In the genomic region with DNA sequence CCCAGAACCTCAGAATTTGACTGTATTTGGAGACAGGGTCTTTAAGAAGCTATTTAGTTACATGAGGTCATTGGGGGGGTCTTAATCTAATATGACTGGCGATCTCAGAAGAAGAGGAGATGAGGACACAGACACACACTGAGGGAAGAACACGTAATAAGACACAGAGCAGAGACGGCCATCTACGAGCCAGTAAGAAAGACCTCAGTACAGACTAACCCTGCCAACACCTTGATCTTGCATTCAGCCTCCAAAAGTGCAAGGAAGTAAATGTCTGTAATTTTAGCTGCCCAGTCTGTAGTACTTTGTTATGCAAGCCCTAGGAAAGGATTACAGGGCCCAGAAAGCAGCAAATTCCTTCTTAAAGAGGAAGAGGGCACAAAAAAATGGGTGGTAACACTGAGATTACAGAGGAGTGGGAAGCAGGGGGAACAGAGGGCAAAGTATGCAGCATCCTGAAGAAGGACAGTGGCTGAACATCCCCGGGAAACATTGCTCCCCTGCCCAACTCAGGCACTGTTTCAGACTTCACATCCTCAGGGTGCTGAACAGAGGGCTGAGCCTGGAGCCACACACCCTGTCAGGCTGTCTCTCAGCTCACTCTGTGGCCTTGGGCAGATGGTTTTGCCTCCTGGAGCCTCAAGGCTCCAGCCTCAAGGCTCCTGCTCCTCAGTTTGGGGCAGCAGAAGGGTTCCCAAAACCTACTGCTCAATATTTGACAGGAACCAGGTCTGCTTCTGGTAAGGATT, we compare ENCODE assay signal across 17 cellular contexts. TPM values are rescaled to one million over a fixed set of nuclear protein-coding genes. Genes with fewer than 3 reads are reported as not detected.
DNase-seq lines count a peak whose midpoint lies in the region; ATAC-seq and TF ChIP-seq lines count a peak whose summit lies in the region.
"Had no signal": no experiment of that assay in that cellular context is flagged by ENCODE, and none has a peak within 500 bp of the region (broad histone marks: within the 10 kb centered on the region; RNA-seq: fewer than 3 reads in every experiment).

No MANE protein-coding gene starts in this region.

- peaks cover 0 to 6% (median 2%) of the 10 kb centered on the region in 4 donors for H3K9me3 ChIP-seq in esophagus muscularis mucosa
- H3K9me3 ChIP-seq in hepatocyte (ENCODE audit: low read depth) = no peaks in the 10 kb centered on the region
- H3K9me3 ChIP-seq: thoracic aorta had no signal

- no peaks in the 10 kb centered on the region for H3K27me3 Mint-ChIP-seq in activated CD4-positive, alpha-beta T cell treated with anti-CD3 and anti-CD28 coated beads, Interleukin-2, amount 10 ng/mL, durations not matched to agents 7 days and 5 days
- H3K27me3 Mint-ChIP-seq in activated CD8-positive, alpha-beta T cell treated with anti-CD3 and anti-CD28 coated beads for 36 hours = no peaks in the 10 kb centered on the region

- peaks cover 12% of the 10 kb centered on the region for H3K36me3 Mint-ChIP-seq in activated CD4-positive, alpha-beta T cell treated with anti-CD3 and anti-CD28 coated beads, Interleukin-2, amount 10 ng/mL, durations not matched to agents 7 days and 5 days (ENCODE audit: low read depth)
- H3K36me3 Mint-ChIP-seq in activated CD8-positive, alpha-beta T cell treated with anti-CD3 and anti-CD28 coated beads for 36 hours (ENCODE audit: low read depth) = peaks cover 33% of the 10 kb centered on the region

- H3K27me3 ChIP-seq in HL-60 (ENCODE audit: insufficient read depth, poor library complexity, severe bottlenecking) = no peaks in the 10 kb centered on the region
- peaks cover 0 to 14% (median 0%) of the 10 kb centered on the region in 4 donors for H3K27me3 ChIP-seq in esophagus muscularis mucosa
- peaks cover 7% of the 10 kb centered on the region for H3K27me3 ChIP-seq in hepatocyte
- H3K27me3 ChIP-seq: BLaER1 had no signal

- peak overlapping the region; percentile 79 for H3K27ac Mint-ChIP-seq in activated CD4-positive, alpha-beta T cell treated with anti-CD3 and anti-CD28 coated beads, Interleukin-2, amount 10 ng/mL, durations not matched to agents 7 days and 5 days
- peak overlapping the region; percentile 92 for H3K27ac Mint-ChIP-seq in activated CD8-positive, alpha-beta T cell treated with anti-CD3 and anti-CD28 coated beads for 36 hours
- H3K27ac Mint-ChIP-seq: nephron progenitor cell had no signal

- no peak overlapping the region for H3K4me2 ChIP-seq in hepatocyte
- H3K4me2 ChIP-seq: BLaER1 had no signal

- TF ChIP-seq CTCF in HL-60 (IDR thresholded peaks at IDR 0.05; ENCODE audit: insufficient read depth, low read length) (no peak), esophagus muscularis mucosa (IDR thresholded peaks at IDR 0.05) (no peak), hepatocyte (IDR thresholded peaks at IDR 0.05; ENCODE audit: poor library complexity) (no peak)
- no peak for TF ChIP-seq CTCF in activated CD8-positive, alpha-beta T cell treated with anti-CD3 and anti-CD28 coated beads for 36 hours (IDR thresholded peaks at IDR 0.05)

- H3K4me3 Mint-ChIP-seq in activated CD4-positive, alpha-beta T cell treated with anti-CD3 and anti-CD28 coated beads, Interleukin-2, amount 10 ng/mL, durations not matched to agents 7 days and 5 days = peak overlapping the region; percentile 43
- peak overlapping the region; percentile 85 for H3K4me3 Mint-ChIP-seq in activated CD8-positive, alpha-beta T cell treated with anti-CD3 and anti-CD28 coated beads for 36 hours
- H3K4me3 Mint-ChIP-seq: nephron progenitor cell had no signal

- TF ChIP-seq EP300 in esophagus muscularis mucosa (IDR thresholded peaks at IDR 0.05) = no peak

- H3K9me3 Mint-ChIP-seq in activated CD4-positive, alpha-beta T cell treated with anti-CD3 and anti-CD28 coated beads, Interleukin-2, amount 10 ng/mL, durations not matched to agents 7 days and 5 days = peaks cover 19% of the 10 kb centered on the region
- peaks cover 8% of the 10 kb centered on the region for H3K9me3 Mint-ChIP-seq in activated CD8-positive, alpha-beta T cell treated with anti-CD3 and anti-CD28 coated beads for 36 hours

- H3K4me1 ChIP-seq in esophagus muscularis mucosa = no peaks in the 10 kb centered on the region
- H3K4me1 ChIP-seq in hepatocyte (ENCODE audit: insufficient read depth) = no peaks in the 10 kb centered on the region
- H3K4me1 ChIP-seq: BLaER1 had no signal

- POLR2A ChIA-PET in activated CD4-positive, alpha-beta T cell treated with anti-CD3 and anti-CD28 coated beads, Interleukin-2, amount 10 ng/mL, durations not matched to agents 7 days and 5 days (lab: Charles Lee) = no interaction called here
- POLR2A ChIA-PET in activated CD8-positive, alpha-beta T cell treated with anti-CD3 and anti-CD28 coated beads for 36 hours (lab: Charles Lee) = interaction anchor here (1.0 to 2.0 kb wide), 6 partner anchors 9 to 31 kb away, joined by 3 to 9 read pairs (median 6); no protein-coding TSS in a partner anchor

- H2AFZ ChIP-seq in hepatocyte = no peak overlapping the region

- H3K9me2 ChIP-seq in hepatocyte (replicated peaks; ENCODE audit: insufficient read depth) = no peaks in the 10 kb centered on the region

- H4K20me1 ChIP-seq in hepatocyte (ENCODE audit: insufficient read depth, poor library complexity, severe bottlenecking) = no peaks in the 10 kb centered on the region
- H4K20me1 ChIP-seq: BLaER1 had no signal

- CTCF ChIA-PET in activated CD4-positive, alpha-beta T cell treated with anti-CD3 and anti-CD28 coated beads, Interleukin-2, amount 10 ng/mL, durations not matched to agents 7 days and 5 days (lab: Charles Lee) = interaction anchor here (0.6 to 1.6 kb wide), 4 partner anchors 9 to 1583 kb away, joined by 3 to 4 read pairs (median 4); no protein-coding TSS in a partner anchor
- CTCF ChIA-PET in activated CD8-positive, alpha-beta T cell treated with anti-CD3 and anti-CD28 coated beads for 36 hours (lab: Charles Lee) = interaction anchor here (0.7 to 1.9 kb wide), 6 partner anchors 9 to 182 kb away, joined by 3 to 6 read pairs (median 4); no protein-coding TSS in a partner anchor

- H3K4me3 ChIP-seq in HL-60 (replicated peaks; ENCODE audit: insufficient read depth, low read length) = no peak overlapping the region
- no peak overlapping the region for H3K4me3 ChIP-seq in esophagus muscularis mucosa
- no peak overlapping the region for H3K4me3 ChIP-seq in hepatocyte
- H3K4me3 ChIP-seq: BLaER1, thoracic aorta had no signal

- WGBS in esophagus muscularis mucosa = 79% methylated on average over 5 of the region's 5 CpGs
- 83% methylated on average over 5 of the region's 5 CpGs for WGBS in hepatocyte (ENCODE audit: low lambda C conversion rate, missing lambda C conversion rate)

- no peaks in the 10 kb centered on the region for H3K79me2 ChIP-seq in hepatocyte

- DNase-seq in activated CD4-positive, alpha-beta T cell treated with anti-CD3 and anti-CD28 coated beads, Interleukin-2, amount 10 ng/mL, durations not matched to agents 7 days and 5 days = no peak
- DNase-seq in activated CD4-positive, alpha-beta T cell treated with anti-CD3 and anti-CD28 coated beads for 48 hours = no peak
- DNase-seq in HL-60 (ENCODE audit: low read depth in 1 of 2, low spot score in 1 of 2) (peak; percentile 12 to 30), esophagus muscularis mucosa (ENCODE audit: extremely low spot score) (peak; percentile 74), hepatocyte (ENCODE audit: low spot score) (no peak)
- peak; percentile 31 for DNase-seq in activated CD8-positive, alpha-beta T cell treated with anti-CD3 and anti-CD28 coated beads for 36 hours
- DNase-seq: activated gamma-delta T cell treated with Interleukin-2 at 50 U/mL for 16 hours; DMS 273 treated with DMSO at 0.1 percent for 48 hours; NCI-H510A treated with DMSO at 0.1 percent for 48 hours; nephron progenitor cell; NK-92 treated with Interleukin-12 subunit alpha and Interleukin-12 subunit beta, amount 100 ng/mL, for 24 hours had no signal

- H3K27ac ChIP-seq in HL-60 (replicated peaks) (no peak overlapping the region), esophagus muscularis mucosa (replicated peaks in 1 of 4) (no peak overlapping the region), hepatocyte (no peak overlapping the region)
- H3K27ac ChIP-seq: BLaER1, RWPE1, thoracic aorta had no signal

- intact Hi-C loops in activated CD8-positive, alpha-beta T cell treated with anti-CD3 and anti-CD28 coated beads for 36 hours (cut with micrococcal nuclease) = no loop called here
- intact Hi-C loops in esophagus muscularis mucosa (cut with DNase I) = no loop called here

- TF ChIP-seq POLR2A in esophagus muscularis mucosa (IDR thresholded peaks at IDR 0.05; ENCODE audit: low read depth) = no peak

- H3K36me3 ChIP-seq in esophagus muscularis mucosa (no peaks in the 10 kb centered on the region), hepatocyte (replicated peaks; ENCODE audit: insufficient read depth, low read depth) (no peaks in the 10 kb centered on the region)
- H3K36me3 ChIP-seq: BLaER1, thoracic aorta had no signal

- peak; percentile 48 for ATAC-seq in activated CD8-positive, alpha-beta T cell treated with anti-CD3 and anti-CD28 coated beads for 36 hours
- ATAC-seq in HG03139 (IDR thresholded peaks at IDR 0.05; ENCODE audit: unreplicated experiment) = no peak
- ATAC-seq in HG03097 (IDR thresholded peaks at IDR 0.05; ENCODE audit: low FRiP score, unreplicated experiment) = no peak
- ATAC-seq: SK-N-SH treated with all-trans-retinoic acid at 6 μM for 48 hours had no signal

- H3K4me1 Mint-ChIP-seq in activated CD4-positive, alpha-beta T cell treated with anti-CD3 and anti-CD28 coated beads, Interleukin-2, amount 10 ng/mL, durations not matched to agents 7 days and 5 days = peaks cover 57% of the 10 kb centered on the region
- peaks cover 71% of the 10 kb centered on the region for H3K4me1 Mint-ChIP-seq in activated CD8-positive, alpha-beta T cell treated with anti-CD3 and anti-CD28 coated beads for 36 hours (ENCODE audit: low read depth)

RNA-seq across cellular contexts. Expression of a gene that starts 27.9 kb away (rescaled TPM):
- 10 to 100 TPM; 82.6 to 90.1 TPM for total RNA-seq in activated CD4-positive, alpha-beta T cell treated with anti-CD3 and anti-CD28 coated beads, Interleukin-2, amount 10 ng/mL, durations not matched to agents 7 days and 5 days
- total RNA-seq in activated CD8-positive, alpha-beta T cell treated with anti-CD3 and anti-CD28 coated beads for 36 hours = 10 to 100 TPM; 45.4 to 48.6 TPM
- total RNA-seq in esophagus muscularis mucosa (not detected), hepatocyte (not detected in 2 replicates)
- polyA plus RNA-seq in hepatocyte = not detected in 2 replicates

Comparison
In these comparisons a context has a peak if more than half of its experiments do, and no peak if none do; other contexts are left out.
1. DNase-seq: peak in HL-60 (2 of 2), activated CD8-positive, alpha-beta T cell treated with anti-CD3 and anti-CD28 coated beads for 36 hours (single experiment) and esophagus muscularis mucosa (single experiment); none in activated CD4-positive, alpha-beta T cell treated with anti-CD3 and anti-CD28 coated beads, Interleukin-2, amount 10 ng/mL, durations not matched to agents 7 days and 5 days (single experiment), activated CD4-positive, alpha-beta T cell treated with anti-CD3 and anti-CD28 coated beads for 48 hours (single experiment) and hepatocyte (single experiment).
2. RNA of a gene that starts 27.9 kb away (total RNA-seq): 82.6 to 90.1 TPM in activated CD4-positive, alpha-beta T cell treated with anti-CD3 and anti-CD28 coated beads, Interleukin-2, amount 10 ng/mL, durations not matched to agents 7 days and 5 days and 45.4 to 48.6 TPM in activated CD8-positive, alpha-beta T cell treated with anti-CD3 and anti-CD28 coated beads for 36 hours; not detected in esophagus muscularis mucosa and not detected in hepatocyte; every median in the first group is over 10 times any median in the second.